In genomic region chr2:14633031-14633430, GRCh38 we compare ENCODE assay signal across 10 cellular contexts. TPM values are rescaled to one million over a fixed set of nuclear protein-coding genes. Genes with fewer than 3 reads are reported as not detected.
DNase-seq lines count a peak whose midpoint lies in the region; ATAC-seq and TF ChIP-seq lines count a peak whose summit lies in the region.
"Had no signal": no experiment of that assay in that cellular context is flagged by ENCODE, and none has a peak within 500 bp of the region (broad histone marks: within the 10 kb centered on the region; RNA-seq: fewer than 3 reads in every experiment).

No MANE protein-coding gene starts in this region.

- H3K36me3 ChIP-seq in brain microvascular endothelial cell (replicated peaks) (no peaks in the 10 kb centered on the region), liver (ENCODE audit: control insufficient read depth in 4 of 4, insufficient read depth in 3 of 4, low read depth in 1 of 4, low read length in 3 of 4) (no peaks in the 10 kb centered on the region), upper lobe of left lung (no peaks in the 10 kb centered on the region)

- peaks cover 5% of the 10 kb centered on the region for H3K4me1 Mint-ChIP-seq in activated naive CD8-positive, alpha-beta T cell (ENCODE audit: low read depth)
- H3K4me1 Mint-ChIP-seq in activated naive CD8-positive, alpha-beta T cell treated with anti-CD3 and anti-CD28 coated beads, Interleukin-2, amount 50 U/mL, for 24 hours: no peaks in the 10 kb centered on the region

- H3K4me3 ChIP-seq in brain microvascular endothelial cell (ENCODE audit: low read depth, low read length): peak overlapping the region; percentile 53
- H3K4me3 ChIP-seq in liver (ENCODE audit: low read depth in 1 of 3, low read length in 3 of 3): peak overlapping the region in 2 of 3 donors; percentile 42 to 65
- H3K4me3 ChIP-seq in upper lobe of left lung: peak overlapping the region; percentile 36 to 60 (median 52)

- TF ChIP-seq CTCF in brain microvascular endothelial cell (IDR thresholded peaks at IDR 0.05; ENCODE audit: low read depth, low read length, missing control alignments) (no peak), liver (IDR thresholded peaks at IDR 0.05; ENCODE audit: low read depth, low read length, missing input control) (no peak), upper lobe of left lung (IDR thresholded peaks at IDR 0.05) (no peak)

- WGBS in liver: 7% methylated on average over 14 of the region's 14 CpGs
- 1 to 2% methylated on average over 12 to 14 of the region's 14 CpGs for WGBS in upper lobe of left lung, 2 donors

- no peak for DNase-seq in activated naive CD8-positive, alpha-beta T cell treated with anti-CD3 and anti-CD28 coated beads, Interleukin-2, amount 50 U/mL, for 24 hours
- DNase-seq in brain microvascular endothelial cell (no peak), upper lobe of left lung (peak in 1 of 2 donors; percentile 46), SW 1271 (lab: John Stamatoyannopoulos, UW) (no peak)
- DNase-seq in activated CD4-positive, CD25-positive, alpha-beta regulatory T cell treated with anti-CD3 and anti-CD28 coated beads, Interleukin-2, amount 50 U/mL, for 72 hours: no peak
- DNase-seq: DND-41, T-helper 1 cell had no signal

- H3K9ac ChIP-seq in liver (ENCODE audit: low read depth in 1 of 2, low read length in 2 of 2): no peak overlapping the region

- H3K9me3 ChIP-seq in liver (ENCODE audit: control insufficient read depth in 4 of 4, low read length in 3 of 4) (no peaks in the 10 kb centered on the region), upper lobe of left lung (no peaks in the 10 kb centered on the region)

- no peak for ATAC-seq in activated naive CD8-positive, alpha-beta T cell treated with anti-CD3 and anti-CD28 coated beads, Interleukin-2, amount 50 U/mL, for 24 hours
- ATAC-seq in upper lobe of left lung (ENCODE audit: low FRiP score in 2 of 2): no peak
- no peak for ATAC-seq in GM18867 (IDR thresholded peaks at IDR 0.05; ENCODE audit: unreplicated experiment)

- H3K9me3 Mint-ChIP-seq in activated naive CD8-positive, alpha-beta T cell (ENCODE audit: low read depth): no peaks in the 10 kb centered on the region
- H3K9me3 Mint-ChIP-seq in activated naive CD8-positive, alpha-beta T cell treated with anti-CD3 and anti-CD28 coated beads, Interleukin-2, amount 50 U/mL, for 24 hours: peaks cover 4% of the 10 kb centered on the region

- H3K36me3 Mint-ChIP-seq in activated naive CD8-positive, alpha-beta T cell: no peaks in the 10 kb centered on the region
- no peaks in the 10 kb centered on the region for H3K36me3 Mint-ChIP-seq in activated naive CD8-positive, alpha-beta T cell treated with anti-CD3 and anti-CD28 coated beads, Interleukin-2, amount 50 U/mL, for 24 hours (ENCODE audit: low read depth)

- TF ChIP-seq EP300 in upper lobe of left lung (IDR thresholded peaks at IDR 0.05): no peak

- no peak for TF ChIP-seq RAD21 in liver (IDR thresholded peaks at IDR 0.05)

- H3K27ac ChIP-seq in brain microvascular endothelial cell: no peak overlapping the region
- H3K27ac ChIP-seq in liver (ENCODE audit: low read depth in 1 of 2, low read length in 2 of 2): no peak overlapping the region
- H3K27ac ChIP-seq in upper lobe of left lung: peak overlapping the region in 2 of 4 donors; percentile 37 to 87

- H3K27ac Mint-ChIP-seq in activated naive CD8-positive, alpha-beta T cell: peak overlapping the region; percentile 50
- no peak overlapping the region for H3K27ac Mint-ChIP-seq in activated naive CD8-positive, alpha-beta T cell treated with anti-CD3 and anti-CD28 coated beads, Interleukin-2, amount 50 U/mL, for 24 hours

- peaks cover 32% of the 10 kb centered on the region for H3K27me3 Mint-ChIP-seq in activated naive CD8-positive, alpha-beta T cell
- H3K27me3 Mint-ChIP-seq in activated naive CD8-positive, alpha-beta T cell treated with anti-CD3 and anti-CD28 coated beads, Interleukin-2, amount 50 U/mL, for 24 hours: peaks cover 56% of the 10 kb centered on the region

- H3K4me1 ChIP-seq in liver (ENCODE audit: control insufficient read depth in 4 of 4, insufficient read depth in 4 of 4, low read length in 3 of 4) (peaks cover 12 to 37% (median 30%) of the 10 kb centered on the region in 4 donors), upper lobe of left lung (peaks cover 11 to 43% (median 29%) of the 10 kb centered on the region in 4 donors)

- no peak for TF ChIP-seq POLR2A in upper lobe of left lung (IDR thresholded peaks at IDR 0.05)

- H3K27me3 ChIP-seq in brain microvascular endothelial cell (replicated peaks) (peaks cover 27% of the 10 kb centered on the region), liver (ENCODE audit: control insufficient read depth in 4 of 4, insufficient read depth in 4 of 4, low read length in 3 of 4) (peaks cover 0 to 7% (median 3%) of the 10 kb centered on the region in 4 donors), upper lobe of left lung (peaks cover 0 to 11% (median 0%) of the 10 kb centered on the region in 4 donors)

- H3K4me3 Mint-ChIP-seq in activated naive CD8-positive, alpha-beta T cell: no peak overlapping the region
- H3K4me3 Mint-ChIP-seq in activated naive CD8-positive, alpha-beta T cell treated with anti-CD3 and anti-CD28 coated beads, Interleukin-2, amount 50 U/mL, for 24 hours: no peak overlapping the region

- in situ Hi-C loops in brain microvascular endothelial cell (cut with HindIII; ENCODE audit: low pct_ligation_motif_present, low sequenced_read_pairs): no loop called here

TF ChIP-seq in liver, 16 proteins besides CTCF, POLR2A, EP300 and RAD21:
- no peak for TF ChIP-seq RXRA (IDR thresholded peaks at IDR 0.05)
- TF ChIP-seq GABPA (IDR thresholded peaks at IDR 0.05 in 1 of 2, conservative IDR thresholded peaks at IDR 0.05 in 1 of 2): no peak
- no peak for TF ChIP-seq FOXA2 (IDR thresholded peaks at IDR 0.05)
- no peak for TF ChIP-seq TAF1 (conservative IDR thresholded peaks at IDR 0.05)
- TF ChIP-seq MAX (IDR thresholded peaks at IDR 0.05): no peak
- no peak for TF ChIP-seq SP1 (IDR thresholded peaks at IDR 0.05)
- TF ChIP-seq JUND (IDR thresholded peaks at IDR 0.05): no peak
- TF ChIP-seq HNF4A (conservative IDR thresholded peaks at IDR 0.05): no peak
- no peak for TF ChIP-seq FOXA1 (IDR thresholded peaks at IDR 0.05)
- TF ChIP-seq ATF3 (IDR thresholded peaks at IDR 0.05): no peak
- TF ChIP-seq NR2F2 (IDR thresholded peaks at IDR 0.05): no peak
- TF ChIP-seq EGR1 (IDR thresholded peaks at IDR 0.05; ENCODE audit: low read depth in 2 of 2): no peak
- no peak for TF ChIP-seq HNF4G (IDR thresholded peaks at IDR 0.05)
- no peak for TF ChIP-seq REST (IDR thresholded peaks at IDR 0.05)
- TF ChIP-seq YY1 (IDR thresholded peaks at IDR 0.05): no peak
- TF ChIP-seq ZBTB33 (IDR thresholded peaks at IDR 0.05): no peak

RNA-seq across cellular contexts. Expression of gene LRATD1, which starts 0.5 kb away (rescaled TPM):
- total RNA-seq in liver (1 to 10 TPM; 2.6 to 3.4 TPM), upper lobe of left lung (10 to 100 TPM in 1 of 6 donors, 1 to 10 TPM in 5; 3.1 to 13.5 (median 7.3) TPM)
- under 1 TPM; 0.08 to 0.99 TPM for polyA plus RNA-seq in liver
